1 cellular context compared by ENCODE assay signal in genomic region chr11:34840736-34841386, GRCh38.
TF ChIP-seq lines count a peak whose summit lies in the region.

No MANE protein-coding gene starts in this region.

TF ChIP-seq in HepG2, 621 proteins besides CTCF, POLR2A, EP300 and RAD21 (continued from another document):
- no peak for TF ChIP-seq ZBTB40 (IDR thresholded peaks at IDR 0.05)
- no peak for TF ChIP-seq ZBTB40 (CRISPR knock-in tag; IDR thresholded peaks at IDR 0.05)
- TF ChIP-seq SAFB2 (CRISPR knock-in tag; IDR thresholded peaks at IDR 0.05; ENCODE audit: borderline replicate concordance, low read depth): no peak
- no peak for TF ChIP-seq ZNF780A (CRISPR knock-in tag; IDR thresholded peaks at IDR 0.05)
- TF ChIP-seq MIXL1 (CRISPR knock-in tag; IDR thresholded peaks at IDR 0.05): 0 out of 2 replicates have a peak, but pooled peaks have one; percentile 28
- TF ChIP-seq BCLAF1 (IDR thresholded peaks at IDR 0.05): no peak
- TF ChIP-seq SMC3 (IDR thresholded peaks at IDR 0.05; ENCODE audit: low read length): peak; percentile 49; the same call in 1 of the 2 replicates
- no peak for TF ChIP-seq MTF1 (CRISPR knock-in tag; IDR thresholded peaks at IDR 0.05)
- TF ChIP-seq ZKSCAN5 (CRISPR knock-in tag; IDR thresholded peaks at IDR 0.05): 0 out of 2 replicates have a peak, but pooled peaks have one; percentile 47
- TF ChIP-seq ZNF644 (CRISPR knock-in tag; IDR thresholded peaks at IDR 0.05; ENCODE audit: low read depth): peak; percentile 64; the same call in 1 of the 2 replicates
- no peak for TF ChIP-seq ELF3 (CRISPR knock-in tag; IDR thresholded peaks at IDR 0.05)
- no peak for TF ChIP-seq PATZ1 (CRISPR knock-in tag; IDR thresholded peaks at IDR 0.05)
- TF ChIP-seq PBX2 (CRISPR knock-in tag; IDR thresholded peaks at IDR 0.05): no peak
- no peak for TF ChIP-seq PRDM4 (CRISPR knock-in tag; IDR thresholded peaks at IDR 0.05; ENCODE audit: borderline replicate concordance)
- TF ChIP-seq KLF9 (CRISPR knock-in tag; IDR thresholded peaks at IDR 0.05; ENCODE audit: low read depth): no peak
- 0 out of 2 replicates have a peak, but pooled peaks have one; percentile 16 for TF ChIP-seq ZNF574 (CRISPR knock-in tag; IDR thresholded peaks at IDR 0.05)
- no peak for TF ChIP-seq LCORL (IDR thresholded peaks at IDR 0.05)
- no peak for TF ChIP-seq LCORL (CRISPR knock-in tag; IDR thresholded peaks at IDR 0.05)
- TF ChIP-seq ZNF672 (CRISPR knock-in tag; IDR thresholded peaks at IDR 0.05): no peak
- TF ChIP-seq ATF6 (CRISPR knock-in tag; conservative IDR thresholded peaks at IDR 0.05): no peak
- TF ChIP-seq GATA4 (IDR thresholded peaks at IDR 0.05; ENCODE audit: borderline replicate concordance, low read depth): no peak
- no peak for TF ChIP-seq ZNF83 (CRISPR knock-in tag; IDR thresholded peaks at IDR 0.05; ENCODE audit: borderline replicate concordance)
- no peak for TF ChIP-seq BHLHE40 (IDR thresholded peaks at IDR 0.05; ENCODE audit: low read length)
- TF ChIP-seq STAG1 (CRISPR knock-in tag; IDR thresholded peaks at IDR 0.05): peak; percentile 63
- TF ChIP-seq ZNF205 (CRISPR knock-in tag; IDR thresholded peaks at IDR 0.05): no peak
- no peak for TF ChIP-seq SNAPC2 (CRISPR knock-in tag; IDR thresholded peaks at IDR 0.05)
- TF ChIP-seq CHCHD3 (CRISPR knock-in tag; IDR thresholded peaks at IDR 0.05): no peak
- no peak for TF ChIP-seq SNRNP70 (IDR thresholded peaks at IDR 0.05; ENCODE audit: low read depth, low read length)
- TF ChIP-seq ZNF331 (CRISPR knock-in tag; IDR thresholded peaks at IDR 0.05): peak; percentile 99
- TF ChIP-seq ZNF547 (CRISPR knock-in tag; IDR thresholded peaks at IDR 0.05): 0 out of 2 replicates have a peak, but pooled peaks have one; percentile 34
- TF ChIP-seq POGZ (CRISPR knock-in tag; IDR thresholded peaks at IDR 0.05): 0 out of 2 replicates have a peak, but pooled peaks have one; percentile 21
- TF ChIP-seq ZMYM4 (CRISPR knock-in tag; IDR thresholded peaks at IDR 0.05): peak; percentile 43; the same call in 1 of the 2 replicates
- no peak for TF ChIP-seq ZNF572 (CRISPR knock-in tag; IDR thresholded peaks at IDR 0.05)
- TF ChIP-seq GLMP (CRISPR knock-in tag; IDR thresholded peaks at IDR 0.05; ENCODE audit: borderline replicate concordance): no peak
- peak; percentile 50; the same call in 1 of the 2 replicates for TF ChIP-seq ZNF7 (CRISPR knock-in tag; IDR thresholded peaks at IDR 0.05)
- TF ChIP-seq ZNF749 (CRISPR knock-in tag; IDR thresholded peaks at IDR 0.05; ENCODE audit: borderline replicate concordance): no peak
